Comparison of ENCODE assay signal across 16 cellular contexts in the genomic region with DNA sequence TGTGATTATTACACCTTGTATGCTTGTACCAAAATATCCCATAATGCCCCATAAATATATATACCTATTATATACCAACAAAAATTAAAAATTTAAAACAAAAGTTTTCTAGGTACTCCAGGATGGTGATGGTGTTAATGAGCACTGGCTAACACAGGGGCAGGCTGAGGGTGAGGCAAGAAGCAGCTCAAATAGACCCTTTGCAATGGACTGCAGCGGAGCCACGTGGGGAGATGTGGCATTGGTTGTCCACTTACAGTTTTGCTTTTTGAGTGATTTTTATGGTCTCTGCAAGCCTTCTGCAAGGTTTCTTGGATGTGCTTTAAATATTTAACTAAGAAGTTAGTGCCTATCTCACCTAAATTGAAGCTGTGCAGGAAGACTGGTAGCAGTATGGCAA.
"Had no signal": no experiment of that assay in that cellular context is flagged by ENCODE, and none has a peak within 500 bp of the region (broad histone marks: within the 10 kb centered on the region; RNA-seq: fewer than 3 reads in every experiment).

No MANE protein-coding gene starts in this region.

- H3K36me3 ChIP-seq: brain microvascular endothelial cell, colonic mucosa, neural progenitor cell, thyroid gland had no signal

- H3K4me1 ChIP-seq: colonic mucosa, foreskin keratinocyte had no signal

- H3K79me2 ChIP-seq: hepatocyte had no signal

- ATAC-seq: activated CD8-positive, alpha-beta T cell treated with anti-CD3 and anti-CD28 coated beads for 36 hours; activated naive CD8-positive, alpha-beta T cell treated with anti-CD3 and anti-CD28 coated beads, Interleukin-2, amount 50 U/mL, for 24 hours; naive thymus-derived CD4-positive, alpha-beta T cell had no signal

- H3K4me3 ChIP-seq: colonic mucosa, hepatocyte, neural progenitor cell, thyroid gland had no signal

- DNase-seq: activated CD4-positive, alpha-beta T cell treated with anti-CD3 and anti-CD28 coated beads, Interleukin-2, amount 10 ng/mL, durations not matched to agents 24 days and 14 days; activated CD8-positive, alpha-beta T cell treated with anti-CD3 and anti-CD28 coated beads for 36 hours; activated naive CD4-positive, alpha-beta T cell treated with anti-CD3 and anti-CD28 coated beads, Interleukin-2, amount 10 ng/mL, durations not matched to agents 7 days and 5 days; activated naive CD8-positive, alpha-beta T cell treated with anti-CD3 and anti-CD28 coated beads, Interleukin-2, amount 50 U/mL, for 24 hours; activated T-cell treated with anti-CD3 and anti-CD28 coated beads, Interleukin-2, amount 50 U/mL, for 1 hour; brain microvascular endothelial cell; central memory CD4-positive, alpha-beta T cell; colonic mucosa; endodermal cell; foreskin keratinocyte; naive thymus-derived CD4-positive, alpha-beta T cell; stimulated activated CD4-positive, alpha-beta T cell treated with anti-CD3 and anti-CD28 coated beads, Interleukin-2, amount 100 ng/mL, for 24 hours; stimulated activated naive CD4-positive, alpha-beta T cell treated with Interleukin-2 at 50 U/mL for 16 hours; thyroid gland had no signal

- H3K27me3 ChIP-seq: brain microvascular endothelial cell, colonic mucosa, foreskin keratinocyte, hepatocyte, neural progenitor cell, thyroid gland had no signal

- H3K4me2 ChIP-seq: neural progenitor cell had no signal

- H3K9ac ChIP-seq: neural progenitor cell had no signal

- H3K9me3 ChIP-seq: colonic mucosa, thyroid gland had no signal

- H3K27ac ChIP-seq: brain microvascular endothelial cell, colonic mucosa, foreskin keratinocyte, neural progenitor cell, thyroid gland had no signal
